2 cellular contexts compared by ENCODE assay signal in genomic region chr6:85591207-85591606, GRCh38.
TF ChIP-seq lines count a peak whose summit lies in the region.

No MANE protein-coding gene starts in this region.

TF ChIP-seq in SK-N-SH, 30 proteins besides CTCF, POLR2A, EP300 and RAD21 (continued from another document):
- no peak for TF ChIP-seq PBX3 (IDR thresholded peaks at IDR 0.05)
- TF ChIP-seq TEAD4 (IDR thresholded peaks at IDR 0.05; ENCODE audit: borderline replicate concordance, insufficient read depth): no peak
- no peak for TF ChIP-seq RFX5 (IDR thresholded peaks at IDR 0.05; ENCODE audit: low read length)
- TF ChIP-seq YY1 (IDR thresholded peaks at IDR 0.05; ENCODE audit: low read depth): no peak
- no peak for TF ChIP-seq GABPA (IDR thresholded peaks at IDR 0.05; ENCODE audit: low read depth)

TF ChIP-seq in SK-N-SH treated with all-trans-retinoic acid at 6 μM for 48 hours, 23 proteins besides CTCF, POLR2A, EP300 and RAD21 (continued from another document):
- TF ChIP-seq, protein P1, sequence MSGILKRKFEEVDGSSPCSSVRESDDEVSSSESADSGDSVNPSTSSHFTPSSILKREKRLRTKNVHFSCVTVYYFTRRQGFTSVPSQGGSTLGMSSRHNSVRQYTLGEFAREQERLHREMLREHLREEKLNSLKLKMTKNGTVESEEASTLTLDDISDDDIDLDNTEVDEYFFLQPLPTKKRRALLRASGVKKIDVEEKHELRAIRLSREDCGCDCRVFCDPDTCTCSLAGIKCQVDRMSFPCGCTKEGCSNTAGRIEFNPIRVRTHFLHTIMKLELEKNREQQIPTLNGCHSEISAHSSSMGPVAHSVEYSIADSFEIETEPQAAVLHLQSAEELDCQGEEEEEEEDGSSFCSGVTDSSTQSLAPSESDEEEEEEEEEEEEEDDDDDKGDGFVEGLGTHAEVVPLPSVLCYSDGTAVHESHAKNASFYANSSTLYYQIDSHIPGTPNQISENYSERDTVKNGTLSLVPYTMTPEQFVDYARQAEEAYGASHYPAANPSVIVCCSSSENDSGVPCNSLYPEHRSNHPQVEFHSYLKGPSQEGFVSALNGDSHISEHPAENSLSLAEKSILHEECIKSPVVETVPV (CRISPR knock-in tag; IDR thresholded peaks at IDR 0.05): no peak
- TF ChIP-seq ZFP3 (CRISPR knock-in tag; IDR thresholded peaks at IDR 0.05) (no peak), POU6F1 (CRISPR knock-in tag; IDR thresholded peaks at IDR 0.05; ENCODE audit: borderline replicate concordance, low read depth) (no peak), ARNTL (CRISPR knock-in tag; IDR thresholded peaks at IDR 0.05; ENCODE audit: borderline replicate concordance, low read depth) (no peak), RARB (CRISPR knock-in tag; IDR thresholded peaks at IDR 0.05) (no peak), CSDC2 (CRISPR knock-in tag; IDR thresholded peaks at IDR 0.05) (no peak), ZNF70 (CRISPR knock-in tag; IDR thresholded peaks at IDR 0.05) (no peak), PPARA (CRISPR knock-in tag; IDR thresholded peaks at IDR 0.05; ENCODE audit: borderline replicate concordance) (no peak), GLIS3 (CRISPR knock-in tag; IDR thresholded peaks at IDR 0.05) (no peak), TOX (CRISPR knock-in tag; IDR thresholded peaks at IDR 0.05; ENCODE audit: borderline replicate concordance) (no peak), TSHZ2 (CRISPR knock-in tag; IDR thresholded peaks at IDR 0.05) (no peak), ZC3H10 (CRISPR knock-in tag; IDR thresholded peaks at IDR 0.05) (no peak), OSR1 (CRISPR knock-in tag; IDR thresholded peaks at IDR 0.05) (no peak), CREB5 (CRISPR knock-in tag; IDR thresholded peaks at IDR 0.05; ENCODE audit: low read depth) (no peak)
